ENCODE assay signal across 19 cellular contexts in the genomic region with DNA sequence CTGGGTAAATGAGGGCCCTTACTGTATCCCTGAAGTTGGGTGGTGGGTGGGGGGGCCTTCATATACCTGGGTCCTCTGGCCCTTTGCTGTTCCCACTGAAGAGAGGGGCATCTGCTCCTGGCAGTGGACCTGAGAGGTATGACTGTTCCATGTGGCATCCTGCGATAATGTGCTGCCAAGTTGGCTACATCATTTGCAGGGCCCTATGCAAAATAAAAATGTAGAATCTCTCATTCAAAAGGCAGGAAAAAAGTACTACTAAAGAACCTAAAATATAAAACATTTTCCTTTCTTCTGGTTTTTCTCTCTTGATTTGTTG. TPM values are rescaled to one million over a fixed set of nuclear protein-coding genes. Genes with fewer than 3 reads are reported as not detected.
DNase-seq lines count a peak whose midpoint lies in the region; ATAC-seq and TF ChIP-seq lines count a peak whose summit lies in the region.
"Had no signal": no experiment of that assay in that cellular context is flagged by ENCODE, and none has a peak within 500 bp of the region (broad histone marks: within the 10 kb centered on the region; RNA-seq: fewer than 3 reads in every experiment).

No MANE protein-coding gene starts in this region.

- no peak for TF ChIP-seq EP300 in stomach (IDR thresholded peaks at IDR 0.05)

- no peak for ATAC-seq in natural killer cell

- peak overlapping the region; percentile 3 for H2AFZ ChIP-seq in ACC112 (ENCODE audit: low read length, unreplicated experiment)
- no peak overlapping the region for H2AFZ ChIP-seq in mesenchymal stem cell (ENCODE audit: low read depth, low read length)

- H3K4ac ChIP-seq in mesenchymal stem cell (ENCODE audit: low read depth in 1 of 2, low read length in 2 of 2): no peak overlapping the region

- no peak overlapping the region for H2BK15ac ChIP-seq in mesenchymal stem cell (ENCODE audit: low read depth, poor library complexity, severe bottlenecking)

- H3K36me3 Mint-ChIP-seq in HFFc6 (ENCODE audit: low read depth) (no peaks in the 10 kb centered on the region), natural killer cell (no peaks in the 10 kb centered on the region)
- H3K36me3 Mint-ChIP-seq: activated naive CD4-positive, alpha-beta T cell treated with anti-CD3 and anti-CD28 coated beads, Interleukin-2, amount 10 ng/mL, durations not matched to agents 7 days and 5 days had no signal

- H3K4me3 Mint-ChIP-seq in HFFc6 (no peak overlapping the region), natural killer cell (no peak overlapping the region)
- H3K4me3 Mint-ChIP-seq: activated naive CD4-positive, alpha-beta T cell treated with anti-CD3 and anti-CD28 coated beads, Interleukin-2, amount 10 ng/mL, durations not matched to agents 7 days and 5 days; activated T-helper 1 cell treated with anti-CD3 and anti-CD28 coated beads, Interleukin-12 subunit alpha, Interleukin-12 subunit beta, Interleukin-2, Interleukin-4 antibody, amounts not matched to agents 30 ng/mL and 10 ng/mL and 1 ng/mL, durations not matched to agents 14 hours and 24 hours and 36 hours had no signal

- H2BK5ac ChIP-seq in mesenchymal stem cell (ENCODE audit: low read depth, low read length, poor library complexity, severe bottlenecking): no peak overlapping the region

- TF ChIP-seq POLR2A in stomach (IDR thresholded peaks at IDR 0.05): no peak

- no peak overlapping the region for H2BK120ac ChIP-seq in mesenchymal stem cell (ENCODE audit: low read depth, low read length)

- no peaks in the 10 kb centered on the region for H3K79me1 ChIP-seq in mesenchymal stem cell (replicated peaks; ENCODE audit: low read length, poor library complexity, severe bottlenecking)

- no peak overlapping the region for H3K4me2 ChIP-seq in mesenchymal stem cell (ENCODE audit: low read length, poor library complexity, severe bottlenecking)

- no peak overlapping the region for H2BK12ac ChIP-seq in mesenchymal stem cell (ENCODE audit: low read length in 2 of 2)

- H3K36me3 ChIP-seq in ACC112 (ENCODE audit: insufficient read depth, low read length) (no peaks in the 10 kb centered on the region), adipocyte (ENCODE audit: control insufficient read depth, insufficient read depth, low read length, severe bottlenecking) (no peaks in the 10 kb centered on the region), mesenchymal stem cell (ENCODE audit: control insufficient read depth in 1 of 2, insufficient read depth in 2 of 2, low read depth in 1 of 2, low read length in 2 of 2) (no peaks in the 10 kb centered on the region), stomach (no peaks in the 10 kb centered on the region)
- H3K36me3 ChIP-seq: BLaER1 treated with 17β-estradiol and CSF1 and Interleukin-3, amounts not matched to agents 10 nM and 100 nM; brain microvascular endothelial cell had no signal

- H3K4me1 Mint-ChIP-seq in HFFc6 (ENCODE audit: low read depth): peaks cover 10% of the 10 kb centered on the region
- H3K4me1 Mint-ChIP-seq in natural killer cell: peaks cover 0 to 5% of the 10 kb centered on the region in 2 donors
- H3K4me1 Mint-ChIP-seq: activated naive CD4-positive, alpha-beta T cell treated with anti-CD3 and anti-CD28 coated beads, Interleukin-2, amount 10 ng/mL, durations not matched to agents 7 days and 5 days had no signal

- no peaks in the 10 kb centered on the region for H3K9me3 Mint-ChIP-seq in HFFc6
- no peaks in the 10 kb centered on the region for H3K9me3 Mint-ChIP-seq in natural killer cell

- H3K27me3 ChIP-seq in ACC112 (ENCODE audit: insufficient read depth, low read length): no peaks in the 10 kb centered on the region
- no peaks in the 10 kb centered on the region for H3K27me3 ChIP-seq in adipocyte (replicated peaks; ENCODE audit: control insufficient read depth, insufficient read depth, low read length)
- H3K27me3 ChIP-seq in mesenchymal stem cell (ENCODE audit: control insufficient read depth in 1 of 2, insufficient read depth in 1 of 2, low read length in 2 of 2): no peaks in the 10 kb centered on the region
- no peaks in the 10 kb centered on the region for H3K27me3 ChIP-seq in stomach
- H3K27me3 ChIP-seq: brain microvascular endothelial cell had no signal

- no peak overlapping the region for H2AK5ac ChIP-seq in mesenchymal stem cell (ENCODE audit: low read length, severe bottlenecking)

- H4K91ac ChIP-seq in mesenchymal stem cell (ENCODE audit: low read length): no peak overlapping the region

- WGBS in mesenchymal stem cell: 100% methylated on average over 1 of the region's 1 CpG
- whole genome bisulfite sequencing in stomach, 5 donors: 87 to 100% (median 89%) methylated on average over 1 of the region's 1 CpG

- no peak overlapping the region for H3K27ac ChIP-seq in ACC112 (ENCODE audit: low read depth, low read length)
- H3K27ac ChIP-seq in mesenchymal stem cell (ENCODE audit: low read length, poor library complexity, severe bottlenecking): no peak overlapping the region
- no peak overlapping the region for H3K27ac ChIP-seq in stomach
- H3K27ac ChIP-seq: BLaER1 treated with 17β-estradiol and CSF1 and Interleukin-3, amounts not matched to agents 10 nM and 100 nM; brain microvascular endothelial cell had no signal

- intact Hi-C loops in natural killer cell (cut with micrococcal nuclease): loop anchor here (5.0 kb wide), 1 partner anchor 88 kb away; no protein-coding TSS in a partner anchor
- intact Hi-C loops in stomach (cut with DNase I; ENCODE audit: low total_unique reads): loop anchor here (5.0 kb wide), 1 partner anchor 88 kb away; no protein-coding TSS in a partner anchor

- H3K9me3 ChIP-seq in adipocyte (ENCODE audit: control insufficient read depth, low read length) (peaks cover 5% of the 10 kb centered on the region), mesenchymal stem cell (ENCODE audit: control insufficient read depth, low read length) (peaks cover 4% of the 10 kb centered on the region), stomach (no peaks in the 10 kb centered on the region)

- H3K18ac ChIP-seq in mesenchymal stem cell (ENCODE audit: low read depth in 1 of 2, low read length in 2 of 2): no peak overlapping the region

- H3K14ac ChIP-seq in mesenchymal stem cell (ENCODE audit: low read length in 2 of 2): no peak overlapping the region

- peak overlapping the region; percentile 45; the same call in 1 of the 2 replicates for H3K27ac Mint-ChIP-seq in HFFc6
- H3K27ac Mint-ChIP-seq in natural killer cell: no peak overlapping the region
- H3K27ac Mint-ChIP-seq: activated naive CD4-positive, alpha-beta T cell treated with anti-CD3 and anti-CD28 coated beads, Interleukin-2, amount 10 ng/mL, durations not matched to agents 7 days and 5 days; activated T-helper 1 cell treated with anti-CD3 and anti-CD28 coated beads, Interleukin-12 subunit alpha, Interleukin-12 subunit beta, Interleukin-2, Interleukin-4 antibody, amounts not matched to agents 30 ng/mL and 10 ng/mL and 1 ng/mL, durations not matched to agents 14 hours and 24 hours and 36 hours had no signal

- DNase-seq in HFFc6: no peak
- no peak for DNase-seq in adipocyte (ENCODE audit: low read depth)
- DNase-seq in mesenchymal stem cell: no peak
- no peak for DNase-seq in globus pallidus (ENCODE audit: low spot score)
- DNase-seq in natural killer cell: no peak
- DNase-seq in NCI-H345 (lab: John Stamatoyannopoulos, UW): no peak
- no peak for DNase-seq in stomach
- DNase-seq: activated CD4-positive, alpha-beta T cell treated with anti-CD3 and anti-CD28 coated beads, Interleukin-2, amount 50 U/mL, for 4 hours; activated CD8-positive, alpha-beta memory T cell treated with anti-CD3 and anti-CD28 coated beads, Interleukin-2, amount 50 U/mL, for 4 hours; activated naive CD4-positive, alpha-beta T cell treated with anti-CD3 and anti-CD28 coated beads, Interleukin-2, amount 10 ng/mL, durations not matched to agents 7 days and 5 days; amniotic stem cell; brain microvascular endothelial cell; effector CD8-positive, alpha-beta T cell; Karpas-422; NCI-H1930; occipital lobe had no signal

- H3K27me3 Mint-ChIP-seq in HFFc6 (ENCODE audit: insufficient read depth) (no peaks in the 10 kb centered on the region; the same call in 1 of the 2 replicates), natural killer cell (ENCODE audit: low read depth in 2 of 2) (peaks cover 23 to 34% of the 10 kb centered on the region in 2 donors)

- H3K9ac ChIP-seq in adipocyte (ENCODE audit: low read length) (peak overlapping the region; percentile 1), mesenchymal stem cell (ENCODE audit: low read length) (peak overlapping the region; percentile 44)
- H3K9ac ChIP-seq: BLaER1 treated with 17β-estradiol and CSF1 and Interleukin-3, amounts not matched to agents 10 nM and 100 nM had no signal

- no peak overlapping the region for H3K23ac ChIP-seq in mesenchymal stem cell (ENCODE audit: low read length in 2 of 2)

- no peak; the same call in 1 of the 2 replicates for TF ChIP-seq CTCF in HFFc6 (IDR thresholded peaks at IDR 0.05)
- no peak for TF ChIP-seq CTCF in natural killer cell (IDR thresholded peaks at IDR 0.05)
- peak in 1 of 7 experiments; percentile 4 for TF ChIP-seq CTCF in stomach (IDR thresholded peaks at IDR 0.05)

- H3K4me1 ChIP-seq in ACC112 (ENCODE audit: control insufficient read depth, insufficient read depth, low read length, unreplicated experiment) (no peaks in the 10 kb centered on the region), adipocyte (ENCODE audit: control insufficient read depth, insufficient read depth, low read length) (peaks cover 3% of the 10 kb centered on the region), mesenchymal stem cell (ENCODE audit: control insufficient read depth, insufficient read depth, low read depth, low read length) (no peaks in the 10 kb centered on the region), stomach (peaks cover 0 to 4% (median 0%) of the 10 kb centered on the region in 4 donors)

- no peaks in the 10 kb centered on the region for H3K79me2 ChIP-seq in ACC112 (ENCODE audit: control insufficient read depth, insufficient read depth, low read length, unreplicated experiment)

- H3K4me3 ChIP-seq in ACC112 (ENCODE audit: low read depth, low read length) (no peak overlapping the region), adipocyte (ENCODE audit: low read length) (no peak overlapping the region), mesenchymal stem cell (ENCODE audit: insufficient read depth in 1 of 2, low read depth in 1 of 2, low read length in 2 of 2) (no peak overlapping the region), stomach (no peak overlapping the region)
- H3K4me3 ChIP-seq: BLaER1 treated with 17β-estradiol and CSF1 and Interleukin-3, amounts not matched to agents 10 nM and 100 nM had no signal

- no peak overlapping the region for H4K8ac ChIP-seq in mesenchymal stem cell (ENCODE audit: low read length)

RNA-seq across cellular contexts. Expression of a gene that starts 49.2 kb away (rescaled TPM):
- 10 to 100 TPM; 46.0 to 54.2 (median 49.9) TPM for total RNA-seq in HFFc6 (2021; fragmentation: NEBNext Ultra II Directional; extraction: Animal tissue kit (Norgen Biotek cat#: 25700))
- 44.0 TPM for polyA plus RNA-seq in mesenchymal stem cell (2013, experiment 1 of 2)
- polyA plus RNA-seq in mesenchymal stem cell (2013, experiment 2 of 2): 43.8 TPM
- total RNA-seq in natural killer cell (10 to 100 TPM; 56.7 to 69.5 (median 56.8) TPM), stomach (100 to 1,000 TPM in 1 of 5 donors, 10 to 100 TPM in 4; 41.1 to 128 (median 45.5) TPM)
- 10 to 100 TPM; 15.8 to 27.0 (median 26.7) TPM for polyA plus RNA-seq in stomach
